Comparison of ENCODE assay signal across 8 cellular contexts in the genomic region with DNA sequence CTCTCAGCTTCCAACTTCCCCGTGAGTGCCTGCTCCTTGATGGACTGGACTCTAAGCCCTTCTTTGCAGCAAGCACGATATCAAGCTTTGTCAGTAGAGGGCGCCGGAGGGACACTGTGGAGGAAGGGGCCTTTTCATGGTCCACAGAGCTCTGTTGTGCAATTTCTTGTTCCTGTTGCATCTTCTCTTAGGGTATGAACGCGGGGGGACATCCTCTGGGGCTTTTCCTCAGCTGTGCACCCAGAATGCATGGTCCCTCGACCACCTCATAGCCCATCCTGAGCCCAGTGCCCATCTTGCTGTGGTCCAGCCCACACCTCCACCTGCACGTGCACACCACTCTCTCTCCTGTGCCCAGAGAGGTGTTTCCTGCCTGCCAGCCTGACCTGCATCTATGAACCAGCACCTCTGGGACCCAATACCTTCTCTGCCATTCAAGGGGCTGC.
A peak's percentile ranks its signal among the peaks of the same experiment; 100 is the strongest.
DNase-seq lines count a peak whose midpoint lies in the region; ATAC-seq and TF ChIP-seq lines count a peak whose summit lies in the region.

No MANE protein-coding gene starts in this region.

- H3K4me3 Mint-ChIP-seq in WTC11: no peak overlapping the region

- TF ChIP-seq CTCF in AG10803 (conservative IDR thresholded peaks at IDR 0.05; ENCODE audit: low read length): peak; percentile 85
- peak; percentile 63 for TF ChIP-seq CTCF in WTC11 (IDR thresholded peaks at IDR 0.05)
- TF ChIP-seq CTCF in coronary artery (IDR thresholded peaks at IDR 0.05): peak; percentile 43
- peak; percentile 58 to 71 for TF ChIP-seq CTCF in left lung (IDR thresholded peaks at IDR 0.05)

- peaks cover 9% of the 10 kb centered on the region for H3K36me3 Mint-ChIP-seq in WTC11

- H3K4me1 ChIP-seq in left lung: no peaks in the 10 kb centered on the region

- H3K27ac ChIP-seq in coronary artery (no peak overlapping the region), left lung (no peak overlapping the region)

- POLR2A ChIA-PET in WTC11 (lab: Charles Lee): no interaction called here

- DNase-seq in AG10803 (ENCODE audit: low read depth) (peak; percentile 74), H4 (ENCODE audit: low spot score) (peak; percentile 82), NCI-H2227 treated with DMSO at 0.1 percent for 48 hours (lab: John Stamatoyannopoulos, UW) (peak; percentile 22), WTC11 (ENCODE audit: low spot score) (peak; percentile 96), coronary artery (ENCODE audit: low spot score) (peak; percentile 73), left lung (peak in 1 of 2 donors; percentile 74)
- DNase-seq in stimulated activated CD4-positive, alpha-beta T cell treated with anti-CD3 and anti-CD28 coated beads, Interleukin-4, amount 100 ng/mL, for 48 hours (ENCODE audit: low read depth in 2 of 2): peak; percentile 53 to 79

- peak; percentile 91 for ATAC-seq in WTC11
- peak; percentile 98 for ATAC-seq in left lung
- no peak for ATAC-seq in GM21447 (IDR thresholded peaks at IDR 0.05; ENCODE audit: unreplicated experiment)

- H3K27ac Mint-ChIP-seq in WTC11: no peak overlapping the region; the same call in 1 of the 2 replicates

- H3K36me3 ChIP-seq in left lung: no peaks in the 10 kb centered on the region

- CTCF ChIA-PET in WTC11 (lab: Charles Lee): interaction anchor here (0.6 to 1.7 kb wide), 51 partner anchors 9 to 587 kb away, joined by 3 to 37 read pairs (median 4); no protein-coding TSS in a partner anchor

- H3K4me3 ChIP-seq in AG10803 (ENCODE audit: low read length) (no peak overlapping the region), coronary artery (no peak overlapping the region), left lung (no peak overlapping the region)

- H3K4me1 Mint-ChIP-seq in WTC11: peaks cover 4% of the 10 kb centered on the region; the same call in 1 of the 2 replicates

- H3K27me3 ChIP-seq in left lung: peaks cover 0 to 23% of the 10 kb centered on the region in 2 donors

- peaks cover 0 to 18% of the 10 kb centered on the region in 2 donors for H3K9me3 ChIP-seq in left lung

- no peaks in the 10 kb centered on the region; the same call in 1 of the 2 replicates for H3K27me3 Mint-ChIP-seq in WTC11 (ENCODE audit: low read depth)

- intact Hi-C loops in left lung (cut with DNase I): no loop called here

- H3K9me3 Mint-ChIP-seq in WTC11: peaks cover 27% of the 10 kb centered on the region

TF ChIP-seq in WTC11, 78 proteins besides CTCF, POLR2A, EP300 and RAD21:
- no peak for TF ChIP-seq ATF1 (CRISPR knock-in tag; IDR thresholded peaks at IDR 0.05)
- no peak for TF ChIP-seq ZNF416 (CRISPR knock-in tag; IDR thresholded peaks at IDR 0.05)
- TF ChIP-seq RELA (CRISPR knock-in tag; IDR thresholded peaks at IDR 0.05; ENCODE audit: borderline replicate concordance): no peak
- peak; percentile 46 for TF ChIP-seq MAX (CRISPR knock-in tag; IDR thresholded peaks at IDR 0.05)
- no peak for TF ChIP-seq CREB1 (CRISPR knock-in tag; IDR thresholded peaks at IDR 0.05)
- TF ChIP-seq TEAD4 (CRISPR knock-in tag; IDR thresholded peaks at IDR 0.05): no peak
- peak; percentile 99 for TF ChIP-seq GABPB1 (CRISPR knock-in tag; IDR thresholded peaks at IDR 0.05)
TF ChIP-seq in WTC11: peak in this region for 2.
